8 cellular contexts compared by ENCODE assay signal in genomic region chr7:91557789-91558396, GRCh38.
DNase-seq lines count a peak whose midpoint lies in the region; ATAC-seq and TF ChIP-seq lines count a peak whose summit lies in the region.

No MANE protein-coding gene starts in this region.

- H3K4me2 ChIP-seq in hepatocyte = no peak overlapping the region

- no peaks in the 10 kb centered on the region for H3K27me3 ChIP-seq in hepatocyte

- DNase-seq in ELR (ENCODE audit: low read depth) (peak; percentile 93), HK-2 (ENCODE audit: unreplicated experiment) (peak; percentile 65), fibroblast of pulmonary artery (ENCODE audit: low read depth) (peak; percentile 84), COR-L47 (lab: John Stamatoyannopoulos, UW) (no peak), NCI-H2029 (lab: John Stamatoyannopoulos, UW) (no peak), hepatocyte (ENCODE audit: low spot score) (no peak)
- no peak for DNase-seq in NK-92 treated with Interleukin-12 subunit alpha and Interleukin-12 subunit beta, amount 100 ng/mL, for 24 hours (lab: John Stamatoyannopoulos, UW)

- ATAC-seq in GM21619 (IDR thresholded peaks at IDR 0.05; ENCODE audit: unreplicated experiment) = peak; percentile 89

- no peaks in the 10 kb centered on the region for H3K9me2 ChIP-seq in hepatocyte (replicated peaks; ENCODE audit: insufficient read depth)

- no peaks in the 10 kb centered on the region for H3K36me3 ChIP-seq in hepatocyte (replicated peaks; ENCODE audit: insufficient read depth, low read depth)

- H3K4me3 ChIP-seq in fibroblast of pulmonary artery (replicated peaks; ENCODE audit: low read depth, low read length) = no peak overlapping the region
- no peak overlapping the region for H3K4me3 ChIP-seq in hepatocyte

- no peaks in the 10 kb centered on the region for H3K79me2 ChIP-seq in hepatocyte

- H3K27ac ChIP-seq in hepatocyte = no peak overlapping the region

- TF ChIP-seq CTCF in fibroblast of pulmonary artery (IDR thresholded peaks at IDR 0.05; ENCODE audit: low read length, missing control alignments) = no peak
- no peak for TF ChIP-seq CTCF in hepatocyte (IDR thresholded peaks at IDR 0.05; ENCODE audit: poor library complexity)

- H4K20me1 ChIP-seq in hepatocyte (ENCODE audit: insufficient read depth, poor library complexity, severe bottlenecking) = no peaks in the 10 kb centered on the region

- 84% methylated on average over 8 of the region's 8 CpGs for WGBS in hepatocyte (ENCODE audit: low lambda C conversion rate, missing lambda C conversion rate)

- no peaks in the 10 kb centered on the region for H3K9me3 ChIP-seq in hepatocyte (ENCODE audit: low read depth)

- peaks cover 6% of the 10 kb centered on the region for H3K4me1 ChIP-seq in hepatocyte (ENCODE audit: insufficient read depth)

- H2AFZ ChIP-seq in hepatocyte = no peak overlapping the region

Comparison
In these comparisons a context has a peak if more than half of its experiments do, and no peak if none do; other contexts are left out.
1. DNase-seq: peak in ELR (single experiment), HK-2 (single experiment) and fibroblast of pulmonary artery (single experiment); none in COR-L47 (single experiment), NCI-H2029 (single experiment), NK-92 treated with Interleukin-12 subunit alpha and Interleukin-12 subunit beta, amount 100 ng/mL, for 24 hours (single experiment) and hepatocyte (single experiment).